1 cellular context compared by ENCODE assay signal in genomic region chr19:41307954-41308449, GRCh38.
TF ChIP-seq lines count a peak whose summit lies in the region.

No MANE protein-coding gene starts in this region.

TF ChIP-seq in endothelial cell of umbilical vein, 7 proteins besides CTCF, POLR2A, EP300 and RAD21:
- TF ChIP-seq EZH2 (IDR thresholded peaks at IDR 0.05; ENCODE audit: borderline replicate concordance, low read depth, low read length, severe bottlenecking) (no peak), FOS (IDR thresholded peaks at IDR 0.05; ENCODE audit: borderline replicate concordance, insufficient read depth, low read length) (no peak), MYC (IDR thresholded peaks at IDR 0.05; ENCODE audit: low read depth, low read length) (no peak), GATA2 (IDR thresholded peaks at IDR 0.05; ENCODE audit: insufficient read depth, insufficient read length, low read depth, low read length) (no peak), MAX (IDR thresholded peaks at IDR 0.05; ENCODE audit: insufficient read depth, insufficient read length) (no peak), JUN (IDR thresholded peaks at IDR 0.05; ENCODE audit: borderline replicate concordance, insufficient read depth, insufficient read length, low read depth) (no peak), POLR2AphosphoS5 (IDR thresholded peaks at IDR 0.05; ENCODE audit: insufficient read depth, low read depth, low read length) (no peak)
